ENCODE assay signal across 9 cellular contexts in the genomic region with DNA sequence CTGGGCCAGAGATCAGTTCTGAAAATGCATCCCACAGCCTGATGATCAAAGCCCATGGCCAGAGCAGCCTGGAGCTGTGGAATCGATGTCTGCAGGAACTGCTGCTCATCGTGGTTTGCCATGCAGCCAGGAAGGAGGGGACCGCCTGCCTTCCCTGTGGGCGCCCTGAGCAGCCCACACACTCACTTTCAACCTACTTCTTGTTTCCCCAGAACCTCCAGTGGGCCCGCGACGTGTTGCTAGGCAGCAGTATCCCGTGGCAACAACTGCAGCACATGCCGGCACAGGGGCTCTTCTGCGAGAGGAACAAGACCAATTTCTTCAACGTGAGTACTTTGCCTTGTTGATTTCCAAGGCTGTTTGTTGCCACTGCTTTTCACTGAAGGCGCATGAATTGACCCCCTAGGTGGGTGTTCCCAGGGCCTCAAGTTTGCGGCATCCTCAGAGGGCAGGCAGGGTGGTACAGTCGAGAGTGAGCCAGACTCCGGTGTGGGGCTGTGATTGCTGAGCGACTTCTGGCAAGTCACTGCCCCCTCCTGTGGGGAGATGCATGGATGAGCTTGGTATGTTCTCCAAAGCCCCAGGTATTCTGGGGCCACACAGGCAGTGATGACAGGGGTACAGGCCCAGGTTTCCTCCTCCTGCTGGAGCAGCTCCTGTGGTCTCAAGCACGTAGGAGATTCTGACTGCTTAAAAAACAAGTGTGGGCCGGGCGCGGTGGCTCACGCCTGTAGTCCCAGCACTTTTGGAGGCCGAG. TPM values are rescaled to one million over a fixed set of nuclear protein-coding genes. Genes with fewer than 3 reads are reported as not detected.
A peak's percentile ranks its signal among the peaks of the same experiment; 100 is the strongest.
DNase-seq lines count a peak whose midpoint lies in the region; ATAC-seq and TF ChIP-seq lines count a peak whose summit lies in the region.
"Had no signal": no experiment of that assay in that cellular context is flagged by ENCODE, and none has a peak within 500 bp of the region (broad histone marks: within the 10 kb centered on the region; RNA-seq: fewer than 3 reads in every experiment).

No MANE protein-coding gene starts in this region.

- intact Hi-C loops in testis (cut with DNase I; ENCODE audit: low total_unique reads), result no loop called here

- no peaks in the 10 kb centered on the region for H3K36me3 ChIP-seq in neutrophil
- H3K36me3 ChIP-seq in testis (ENCODE audit: low read depth, missing control alignments), result no peaks in the 10 kb centered on the region
- H3K36me3 ChIP-seq in H7 (replicated peaks; ENCODE audit: control insufficient read depth, insufficient read depth, low read length), result peaks cover 4% of the 10 kb centered on the region

- H3K27ac ChIP-seq in angular gyrus (ENCODE audit: low read depth, low read length) (peak overlapping the region; percentile 81), neutrophil (peak overlapping the region; percentile 36), testis (no peak overlapping the region)
- H3K27ac ChIP-seq: 22Rv1 had no signal

- no peak for ATAC-seq in GM21367 (IDR thresholded peaks at IDR 0.05; ENCODE audit: unreplicated experiment)

- peaks cover 16 to 22% of the 10 kb centered on the region in 2 experiments for H3K4me1 ChIP-seq in neutrophil (ENCODE audit: control insufficient read depth in 1 of 2, insufficient read depth in 1 of 2, low read depth in 1 of 2, low read length in 1 of 2)
- H3K4me1 ChIP-seq in testis, result peaks cover 11% of the 10 kb centered on the region

- no peaks in the 10 kb centered on the region for H3K9me3 ChIP-seq in neutrophil
- no peaks in the 10 kb centered on the region for H3K9me3 ChIP-seq in testis

- no peak for TF ChIP-seq CTCF in neutrophil (IDR thresholded peaks at IDR 0.05)
- TF ChIP-seq CTCF in testis (IDR thresholded peaks at IDR 0.05), result no peak

- H3K4me3 ChIP-seq in neutrophil (ENCODE audit: low read depth in 1 of 2, low read length in 1 of 2) (no peak overlapping the region), testis (no peak overlapping the region), H7 (ENCODE audit: insufficient read depth, low read depth, low read length) (no peak overlapping the region)

- WGBS in testis, 2 donors, result 81 to 92% methylated on average over 14 to 22 of the region's 22 CpGs

- no peak for TF ChIP-seq POLR2A in testis (IDR thresholded peaks at IDR 0.05)

- no peaks in the 10 kb centered on the region for H3K27me3 ChIP-seq in neutrophil
- H3K27me3 ChIP-seq in testis, result no peaks in the 10 kb centered on the region
- no peaks in the 10 kb centered on the region for H3K27me3 ChIP-seq in H7 (ENCODE audit: control insufficient read depth, insufficient read depth, low read length)

- DNase-seq in DMS 273 (lab: John Stamatoyannopoulos, UW; ENCODE audit: unreplicated experiment) (peak; percentile 22), DMS 273 treated with DMSO at 0.1 percent for 48 hours (lab: John Stamatoyannopoulos, UW) (no peak), testis (peak; percentile 63), H7 (no peak), SKM-1 (lab: John Stamatoyannopoulos, UW; ENCODE audit: unreplicated experiment) (no peak)

RNA-seq across cellular contexts. Expression of a gene that starts 47.0 kb away (rescaled TPM):
- 10 to 100 TPM in 1 of 2 donors, 1 to 10 TPM in 1; 5.7 to 11.9 TPM for total RNA-seq in testis
- 5.3 TPM for polyA plus RNA-seq in testis (ENCODE audit: insufficient read depth, low read depth, low replicate concordance)
- 0.83 and 1.3 TPM in 2 replicates for total RNA-seq in H7 (2014; rRNA removed; shearing (Covaris generic))

Comparison
In these comparisons a context has a peak if more than half of its experiments do, and no peak if none do; other contexts are left out.
1. DNase-seq: peak in DMS 273 (single experiment) and testis (single experiment); none in DMS 273 treated with DMSO at 0.1 percent for 48 hours (single experiment), H7 (single experiment) and SKM-1 (single experiment).
2. H3K27ac ChIP-seq: peak in angular gyrus (single experiment) and neutrophil (single experiment); none in testis (0 of 2).